In genomic region chr1:66981679-66982078, GRCh38 we compare ENCODE assay signal across 8 cellular contexts. TPM values are rescaled to one million over a fixed set of nuclear protein-coding genes. Genes with fewer than 3 reads are reported as not detected.
DNase-seq lines count a peak whose midpoint lies in the region; ATAC-seq lines count a peak whose summit lies in the region.

No MANE protein-coding gene starts in this region.

- H3K36me3 Mint-ChIP-seq in activated T-cell treated with anti-CD3 and anti-CD28 coated beads, Interleukin-2, amount 50 U/mL, for 72 hours (ENCODE audit: insufficient read depth in 2 of 2): peaks cover 7 to 27% of the 10 kb centered on the region in 2 donors
- H3K36me3 Mint-ChIP-seq in stimulated activated naive CD8-positive, alpha-beta T cell treated with anti-CD3 and anti-CD28 coated beads, Interleukin-15, Interleukin-2, amounts not matched to agents 100 ng/mL and 50 ng/mL, for 24 hours (ENCODE audit: low read depth): peaks cover 69% of the 10 kb centered on the region

- peak; percentile 34 to 39 for DNase-seq in activated T-cell treated with anti-CD3 and anti-CD28 coated beads, Interleukin-2, amount 50 U/mL, for 72 hours
- DNase-seq in iris pigment epithelial cell (ENCODE audit: low read depth) (peak; percentile 69), HT-29 (ENCODE audit: low spot score) (no peak)

- ATAC-seq in activated T-cell treated with anti-CD3 and anti-CD28 coated beads, Interleukin-2, amount 50 U/mL, for 72 hours (replicated peaks in 1 of 2): peak; percentile 53 to 62
- no peak for ATAC-seq in GM19452 (IDR thresholded peaks at IDR 0.05; ENCODE audit: unreplicated experiment)
- ATAC-seq in HG02938 (IDR thresholded peaks at IDR 0.05; ENCODE audit: unreplicated experiment): no peak
- no peak for ATAC-seq in HG02870 (IDR thresholded peaks at IDR 0.05; ENCODE audit: unreplicated experiment)

- peak overlapping the region; percentile 91 for H3K27ac Mint-ChIP-seq in activated T-cell treated with anti-CD3 and anti-CD28 coated beads, Interleukin-2, amount 50 U/mL, for 72 hours
- peak overlapping the region; percentile 61 for H3K27ac Mint-ChIP-seq in stimulated activated naive CD8-positive, alpha-beta T cell treated with anti-CD3 and anti-CD28 coated beads, Interleukin-15, Interleukin-2, amounts not matched to agents 100 ng/mL and 50 ng/mL, for 24 hours

- peaks cover 34% of the 10 kb centered on the region for H3K4me1 Mint-ChIP-seq in activated T-cell treated with anti-CD3 and anti-CD28 coated beads, Interleukin-2, amount 50 U/mL, for 72 hours (ENCODE audit: low read depth)
- H3K4me1 Mint-ChIP-seq in stimulated activated naive CD8-positive, alpha-beta T cell treated with anti-CD3 and anti-CD28 coated beads, Interleukin-15, Interleukin-2, amounts not matched to agents 100 ng/mL and 50 ng/mL, for 24 hours (ENCODE audit: low read depth): peaks cover 44% of the 10 kb centered on the region

- H3K36me3 ChIP-seq in KOPT-K1 (ENCODE audit: insufficient read depth, low read length): peaks cover 83% of the 10 kb centered on the region

- peak overlapping the region; percentile 74 to 83 for H3K4me3 Mint-ChIP-seq in activated T-cell treated with anti-CD3 and anti-CD28 coated beads, Interleukin-2, amount 50 U/mL, for 72 hours
- H3K4me3 Mint-ChIP-seq in stimulated activated naive CD8-positive, alpha-beta T cell treated with anti-CD3 and anti-CD28 coated beads, Interleukin-15, Interleukin-2, amounts not matched to agents 100 ng/mL and 50 ng/mL, for 24 hours: peak overlapping the region; percentile 64

- peak overlapping the region; percentile 77 for H3K27ac ChIP-seq in KOPT-K1 (ENCODE audit: low read depth, low read length, poor library complexity, severe bottlenecking)

- H3K27me3 Mint-ChIP-seq in activated T-cell treated with anti-CD3 and anti-CD28 coated beads, Interleukin-2, amount 50 U/mL, for 72 hours (ENCODE audit: low read depth): no peaks in the 10 kb centered on the region
- H3K27me3 Mint-ChIP-seq in stimulated activated naive CD8-positive, alpha-beta T cell treated with anti-CD3 and anti-CD28 coated beads, Interleukin-15, Interleukin-2, amounts not matched to agents 100 ng/mL and 50 ng/mL, for 24 hours: no peaks in the 10 kb centered on the region

- H3K9me3 Mint-ChIP-seq in activated T-cell treated with anti-CD3 and anti-CD28 coated beads, Interleukin-2, amount 50 U/mL, for 72 hours: no peaks in the 10 kb centered on the region
- H3K9me3 Mint-ChIP-seq in stimulated activated naive CD8-positive, alpha-beta T cell treated with anti-CD3 and anti-CD28 coated beads, Interleukin-15, Interleukin-2, amounts not matched to agents 100 ng/mL and 50 ng/mL, for 24 hours: no peaks in the 10 kb centered on the region

- H3K9me3 ChIP-seq in KOPT-K1 (ENCODE audit: insufficient read depth, low read length, poor library complexity, severe bottlenecking): no peaks in the 10 kb centered on the region

RNA-seq across cellular contexts. Expression of gene MIER1, which starts 56.9 kb away (rescaled TPM):
- total RNA-seq in activated T-cell treated with anti-CD3 and anti-CD28 coated beads, Interleukin-2, amount 50 U/mL, for 72 hours: 10 to 100 TPM; 60.0 to 60.1 TPM
- 10.8 and 12.5 TPM in 2 replicates for total RNA-seq in HT-29 (2014; rRNA removed; shearing (Covaris generic))

RNA-seq across cellular contexts. Expression of gene DNAI4, which starts 57.0 kb away (rescaled TPM):
- 1 to 10 TPM; 1.8 to 3.1 TPM for total RNA-seq in activated T-cell treated with anti-CD3 and anti-CD28 coated beads, Interleukin-2, amount 50 U/mL, for 72 hours
- total RNA-seq in HT-29 (2014; rRNA removed; shearing (Covaris generic)): 0.68 and 1.4 TPM in 2 replicates

Comparison
In these comparisons a context has a peak if more than half of its experiments do, and no peak if none do; other contexts are left out.
1. ATAC-seq: peak in activated T-cell treated with anti-CD3 and anti-CD28 coated beads, Interleukin-2, amount 50 U/mL, for 72 hours (2 of 2); none in GM19452 (single experiment), HG02938 (single experiment) and HG02870 (single experiment).